1 cellular context compared by ENCODE assay signal in genomic region chr11:76638267-76639197, GRCh38.
TF ChIP-seq lines count a peak whose summit lies in the region.

No MANE protein-coding gene starts in this region.

TF ChIP-seq in IMR-90, 13 proteins besides CTCF, POLR2A, EP300 and RAD21:
- no peak for TF ChIP-seq RCOR1 (IDR thresholded peaks at IDR 0.05; ENCODE audit: insufficient replicate concordance, low read length)
- TF ChIP-seq FOS (IDR thresholded peaks at IDR 0.05; ENCODE audit: low read depth, low read length): no peak
- no peak for TF ChIP-seq MXI1 (IDR thresholded peaks at IDR 0.05; ENCODE audit: borderline replicate concordance, low read depth, low read length)
- TF ChIP-seq ELK1 (IDR thresholded peaks at IDR 0.05; ENCODE audit: borderline replicate concordance, low read depth, low read length): no peak
- TF ChIP-seq MAFK (IDR thresholded peaks at IDR 0.05; ENCODE audit: low read depth, low read length): no peak
- TF ChIP-seq USF2 (IDR thresholded peaks at IDR 0.05; ENCODE audit: low read depth, low read length): no peak
- no peak for TF ChIP-seq RFX5 (IDR thresholded peaks at IDR 0.05; ENCODE audit: low read depth, low read length)
- no peak for TF ChIP-seq CEBPB (IDR thresholded peaks at IDR 0.05; ENCODE audit: low read depth, low read length)
- no peak for TF ChIP-seq NFE2L2 (IDR thresholded peaks at IDR 0.05; ENCODE audit: low read depth, low read length)
- TF ChIP-seq BHLHE40 (IDR thresholded peaks at IDR 0.05; ENCODE audit: low read depth, low read length): no peak
